Comparison of ENCODE assay signal across 2 cellular contexts in the genomic region with DNA sequence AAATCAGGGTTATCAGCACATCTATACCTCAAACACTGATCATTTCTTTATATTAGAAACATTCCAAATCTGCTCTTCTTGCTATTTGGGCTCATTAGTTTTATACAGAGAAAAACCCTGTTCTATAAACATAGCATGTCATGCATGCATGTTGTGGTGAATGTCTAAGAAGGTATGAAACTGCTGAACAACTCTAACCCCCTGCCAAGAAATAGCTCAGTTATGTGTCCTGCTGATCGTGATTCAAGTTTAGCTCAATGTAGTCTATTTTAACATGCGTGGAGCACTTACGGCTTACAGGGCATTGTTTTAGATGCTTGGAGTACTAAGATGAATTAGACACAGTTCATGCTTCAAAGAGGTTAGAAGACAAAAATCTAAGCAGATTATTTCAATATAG.
TF ChIP-seq lines count a peak whose summit lies in the region.

No MANE protein-coding gene starts in this region.

TF ChIP-seq in IMR-90, 13 proteins besides CTCF, POLR2A, EP300 and RAD21 (continued from another document):
- TF ChIP-seq CHD1 (IDR thresholded peaks at IDR 0.05; ENCODE audit: low read depth, low read length) (no peak), RCOR1 (IDR thresholded peaks at IDR 0.05; ENCODE audit: insufficient replicate concordance, low read length) (no peak), FOS (IDR thresholded peaks at IDR 0.05; ENCODE audit: low read depth, low read length) (no peak), MAFK (IDR thresholded peaks at IDR 0.05; ENCODE audit: low read depth, low read length) (peak; percentile 19; the same call in 1 of the 2 replicates), SMC3 (IDR thresholded peaks at IDR 0.05; ENCODE audit: low read depth, low read length) (no peak)

TF ChIP-seq in WTC11, 78 proteins besides CTCF, POLR2A, EP300 and RAD21:
- TF ChIP-seq, protein P1, sequence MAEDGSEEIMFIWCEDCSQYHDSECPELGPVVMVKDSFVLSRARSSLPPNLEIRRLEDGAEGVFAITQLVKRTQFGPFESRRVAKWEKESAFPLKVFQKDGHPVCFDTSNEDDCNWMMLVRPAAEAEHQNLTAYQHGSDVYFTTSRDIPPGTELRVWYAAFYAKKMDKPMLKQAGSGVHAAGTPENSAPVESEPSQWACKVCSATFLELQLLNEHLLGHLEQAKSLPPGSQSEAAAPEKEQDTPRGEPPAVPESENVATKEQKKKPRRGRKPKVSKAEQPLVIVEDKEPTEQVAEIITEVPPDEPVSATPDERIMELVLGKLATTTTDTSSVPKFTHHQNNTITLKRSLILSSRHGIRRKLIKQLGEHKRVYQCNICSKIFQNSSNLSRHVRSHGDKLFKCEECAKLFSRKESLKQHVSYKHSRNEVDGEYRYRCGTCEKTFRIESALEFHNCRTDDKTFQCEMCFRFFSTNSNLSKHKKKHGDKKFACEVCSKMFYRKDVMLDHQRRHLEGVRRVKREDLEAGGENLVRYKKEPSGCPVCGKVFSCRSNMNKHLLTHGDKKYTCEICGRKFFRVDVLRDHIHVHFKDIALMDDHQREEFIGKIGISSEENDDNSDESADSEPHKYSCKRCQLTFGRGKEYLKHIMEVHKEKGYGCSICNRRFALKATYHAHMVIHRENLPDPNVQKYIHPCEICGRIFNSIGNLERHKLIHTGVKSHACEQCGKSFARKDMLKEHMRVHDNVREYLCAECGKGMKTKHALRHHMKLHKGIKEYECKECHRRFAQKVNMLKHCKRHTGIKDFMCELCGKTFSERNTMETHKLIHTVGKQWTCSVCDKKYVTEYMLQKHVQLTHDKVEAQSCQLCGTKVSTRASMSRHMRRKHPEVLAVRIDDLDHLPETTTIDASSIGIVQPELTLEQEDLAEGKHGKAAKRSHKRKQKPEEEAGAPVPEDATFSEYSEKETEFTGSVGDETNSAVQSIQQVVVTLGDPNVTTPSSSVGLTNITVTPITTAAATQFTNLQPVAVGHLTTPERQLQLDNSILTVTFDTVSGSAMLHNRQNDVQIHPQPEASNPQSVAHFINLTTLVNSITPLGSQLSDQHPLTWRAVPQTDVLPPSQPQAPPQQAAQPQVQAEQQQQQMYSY (CRISPR knock-in tag; IDR thresholded peaks at IDR 0.05), result no peak
- TF ChIP-seq TP53 (CRISPR knock-in tag; IDR thresholded peaks at IDR 0.05) (no peak), ZNF423 (CRISPR knock-in tag; IDR thresholded peaks at IDR 0.05) (no peak), RELA (CRISPR knock-in tag; IDR thresholded peaks at IDR 0.05; ENCODE audit: borderline replicate concordance) (no peak), CREM (CRISPR knock-in tag; IDR thresholded peaks at IDR 0.05) (no peak), NR2C2 (CRISPR knock-in tag; IDR thresholded peaks at IDR 0.05) (no peak), ZNF396 (CRISPR knock-in tag; IDR thresholded peaks at IDR 0.05; ENCODE audit: borderline replicate concordance) (no peak), MXD4 (CRISPR knock-in tag; IDR thresholded peaks at IDR 0.05; ENCODE audit: borderline replicate concordance) (no peak), ETV6 (CRISPR knock-in tag; IDR thresholded peaks at IDR 0.05) (no peak), JUN (CRISPR knock-in tag; IDR thresholded peaks at IDR 0.05) (no peak), TCF7 (CRISPR knock-in tag; IDR thresholded peaks at IDR 0.05; ENCODE audit: low read depth) (no peak)
- TF ChIP-seq, protein P2, sequence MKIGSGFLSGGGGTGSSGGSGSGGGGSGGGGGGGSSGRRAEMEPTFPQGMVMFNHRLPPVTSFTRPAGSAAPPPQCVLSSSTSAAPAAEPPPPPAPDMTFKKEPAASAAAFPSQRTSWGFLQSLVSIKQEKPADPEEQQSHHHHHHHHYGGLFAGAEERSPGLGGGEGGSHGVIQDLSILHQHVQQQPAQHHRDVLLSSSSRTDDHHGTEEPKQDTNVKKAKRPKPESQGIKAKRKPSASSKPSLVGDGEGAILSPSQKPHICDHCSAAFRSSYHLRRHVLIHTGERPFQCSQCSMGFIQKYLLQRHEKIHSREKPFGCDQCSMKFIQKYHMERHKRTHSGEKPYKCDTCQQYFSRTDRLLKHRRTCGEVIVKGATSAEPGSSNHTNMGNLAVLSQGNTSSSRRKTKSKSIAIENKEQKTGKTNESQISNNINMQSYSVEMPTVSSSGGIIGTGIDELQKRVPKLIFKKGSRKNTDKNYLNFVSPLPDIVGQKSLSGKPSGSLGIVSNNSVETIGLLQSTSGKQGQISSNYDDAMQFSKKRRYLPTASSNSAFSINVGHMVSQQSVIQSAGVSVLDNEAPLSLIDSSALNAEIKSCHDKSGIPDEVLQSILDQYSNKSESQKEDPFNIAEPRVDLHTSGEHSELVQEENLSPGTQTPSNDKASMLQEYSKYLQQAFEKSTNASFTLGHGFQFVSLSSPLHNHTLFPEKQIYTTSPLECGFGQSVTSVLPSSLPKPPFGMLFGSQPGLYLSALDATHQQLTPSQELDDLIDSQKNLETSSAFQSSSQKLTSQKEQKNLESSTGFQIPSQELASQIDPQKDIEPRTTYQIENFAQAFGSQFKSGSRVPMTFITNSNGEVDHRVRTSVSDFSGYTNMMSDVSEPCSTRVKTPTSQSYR (CRISPR knock-in tag; IDR thresholded peaks at IDR 0.05), result no peak
- TF ChIP-seq, protein P3, sequence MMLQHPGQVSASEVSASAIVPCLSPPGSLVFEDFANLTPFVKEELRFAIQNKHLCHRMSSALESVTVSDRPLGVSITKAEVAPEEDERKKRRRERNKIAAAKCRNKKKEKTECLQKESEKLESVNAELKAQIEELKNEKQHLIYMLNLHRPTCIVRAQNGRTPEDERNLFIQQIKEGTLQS (CRISPR knock-in tag; conservative IDR thresholded peaks at IDR 0.05), result no peak
- TF ChIP-seq, protein P4, sequence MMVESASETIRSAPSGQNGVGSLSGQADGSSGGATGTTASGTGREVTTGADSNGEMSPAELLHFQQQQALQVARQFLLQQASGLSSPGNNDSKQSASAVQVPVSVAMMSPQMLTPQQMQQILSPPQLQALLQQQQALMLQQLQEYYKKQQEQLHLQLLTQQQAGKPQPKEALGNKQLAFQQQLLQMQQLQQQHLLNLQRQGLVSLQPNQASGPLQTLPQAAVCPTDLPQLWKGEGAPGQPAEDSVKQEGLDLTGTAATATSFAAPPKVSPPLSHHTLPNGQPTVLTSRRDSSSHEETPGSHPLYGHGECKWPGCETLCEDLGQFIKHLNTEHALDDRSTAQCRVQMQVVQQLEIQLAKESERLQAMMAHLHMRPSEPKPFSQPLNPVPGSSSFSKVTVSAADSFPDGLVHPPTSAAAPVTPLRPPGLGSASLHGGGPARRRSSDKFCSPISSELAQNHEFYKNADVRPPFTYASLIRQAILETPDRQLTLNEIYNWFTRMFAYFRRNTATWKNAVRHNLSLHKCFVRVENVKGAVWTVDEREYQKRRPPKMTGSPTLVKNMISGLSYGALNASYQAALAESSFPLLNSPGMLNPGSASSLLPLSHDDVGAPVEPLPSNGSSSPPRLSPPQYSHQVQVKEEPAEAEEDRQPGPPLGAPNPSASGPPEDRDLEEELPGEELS (CRISPR knock-in tag; IDR thresholded peaks at IDR 0.05), result no peak
- TF ChIP-seq, protein P5, sequence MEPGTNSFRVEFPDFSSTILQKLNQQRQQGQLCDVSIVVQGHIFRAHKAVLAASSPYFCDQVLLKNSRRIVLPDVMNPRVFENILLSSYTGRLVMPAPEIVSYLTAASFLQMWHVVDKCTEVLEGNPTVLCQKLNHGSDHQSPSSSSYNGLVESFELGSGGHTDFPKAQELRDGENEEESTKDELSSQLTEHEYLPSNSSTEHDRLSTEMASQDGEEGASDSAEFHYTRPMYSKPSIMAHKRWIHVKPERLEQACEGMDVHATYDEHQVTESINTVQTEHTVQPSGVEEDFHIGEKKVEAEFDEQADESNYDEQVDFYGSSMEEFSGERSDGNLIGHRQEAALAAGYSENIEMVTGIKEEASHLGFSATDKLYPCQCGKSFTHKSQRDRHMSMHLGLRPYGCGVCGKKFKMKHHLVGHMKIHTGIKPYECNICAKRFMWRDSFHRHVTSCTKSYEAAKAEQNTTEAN (CRISPR knock-in tag; IDR thresholded peaks at IDR 0.05), result no peak
